In genomic region chr17:17590883-17591407, GRCh38 we compare ENCODE assay signal across 7 cellular contexts. TPM values are rescaled to one million over a fixed set of nuclear protein-coding genes. Genes with fewer than 3 reads are reported as not detected.
DNase-seq lines count a peak whose midpoint lies in the region; ATAC-seq, FAIRE-seq and TF ChIP-seq lines count a peak whose summit lies in the region.

No MANE protein-coding gene starts in this region.

- 0 to 2% (median 1%) methylated on average over 26 to 28 of the region's 28 CpGs for WGBS in small intestine, 3 donors

- no peak for TF ChIP-seq CTCF in foreskin fibroblast (IDR thresholded peaks at IDR 0.05; ENCODE audit: low read depth, low read length)

- DNase-seq in SK-N-MC (ENCODE audit: low read depth, low spot score) (no peak), foreskin fibroblast (no peak), small intestine (no peak), sciatic nerve (ENCODE audit: low spot score) (no peak), SHP77 (lab: John Stamatoyannopoulos, UW) (no peak)
- no peak for DNase-seq in central memory CD4-positive, alpha-beta T cell

- H3K27me3 ChIP-seq in small intestine (ENCODE audit: control insufficient read depth in 2 of 2, insufficient read depth in 2 of 2, low read length in 2 of 2), result no peaks in the 10 kb centered on the region

- no peaks in the 10 kb centered on the region for H3K9me3 ChIP-seq in SK-N-MC (ENCODE audit: low read depth, low read length)
- H3K9me3 ChIP-seq in small intestine (ENCODE audit: control insufficient read depth, low read depth), result no peaks in the 10 kb centered on the region

- ATAC-seq in GM21825 (IDR thresholded peaks at IDR 0.05; ENCODE audit: unreplicated experiment) (peak; percentile 2), sciatic nerve (no peak)

- no peak for FAIRE-seq in small intestine (lab: Jason Lieb, UNC)

- H3K4me3 ChIP-seq in SK-N-MC (peak overlapping the region; percentile 85), foreskin fibroblast (ENCODE audit: low read depth in 1 of 2, low read length in 2 of 2) (peak overlapping the region; percentile 62 to 84), small intestine (ENCODE audit: low read depth in 1 of 2, low read length in 2 of 2) (peak overlapping the region; percentile 78 to 83)

- H3K36me3 ChIP-seq in SK-N-MC (ENCODE audit: insufficient read depth, low read length) (no peaks in the 10 kb centered on the region), small intestine (ENCODE audit: control insufficient read depth in 2 of 2, insufficient read depth in 2 of 2, low read length in 2 of 2) (no peaks in the 10 kb centered on the region)

- intact Hi-C loops in sciatic nerve (cut with DNase I), result no loop called here

- H3K27ac ChIP-seq in SK-N-MC (no peak overlapping the region), small intestine (ENCODE audit: low read depth in 1 of 2, low read length in 1 of 2) (peak overlapping the region; percentile 37 to 39)

- H3K4me1 ChIP-seq in small intestine (ENCODE audit: control insufficient read depth in 2 of 2, insufficient read depth in 1 of 2, low read depth in 1 of 2, low read length in 1 of 2), result no peaks in the 10 kb centered on the region

- peak overlapping the region; percentile 86 for H3K9ac ChIP-seq in SK-N-MC (ENCODE audit: insufficient read length)

RNA-seq across cellular contexts. Expression of gene PEMT, which starts 0.6 kb away (rescaled TPM):
- polyA plus RNA-seq in small intestine, result 10 to 100 TPM; 32.0 to 42.0 (median 33.5) TPM
- 27.6 TPM for total RNA-seq in sciatic nerve
